In genomic region chr17:72571813-72572396, GRCh38 we compare ENCODE assay signal across 28 cellular contexts.
A peak's percentile ranks its signal among the peaks of the same experiment; 100 is the strongest.
DNase-seq lines count a peak whose midpoint lies in the region; ATAC-seq and TF ChIP-seq lines count a peak whose summit lies in the region.
"Had no signal": no experiment of that assay in that cellular context is flagged by ENCODE, and none has a peak within 500 bp of the region (broad histone marks: within the 10 kb centered on the region; RNA-seq: fewer than 3 reads in every experiment).

No MANE protein-coding gene starts in this region.

- H3K27ac ChIP-seq in mesodermal cell (ENCODE audit: low read depth, low read length, severe bottlenecking): peak overlapping the region; percentile 30
- no peak overlapping the region for H3K27ac ChIP-seq in WERI-Rb-1
- no peak overlapping the region for H3K27ac ChIP-seq in ovary
- H3K27ac ChIP-seq: breast epithelium, KMS-11, lower lobe of right lung, Peyer's patch, prostate gland had no signal

- no peak overlapping the region for H3K4me3 Mint-ChIP-seq in activated CD4-positive, alpha-beta T cell treated with anti-CD3 and anti-CD28 coated beads, Interleukin-2, amount 10 ng/mL, durations not matched to agents 24 days and 14 days
- H3K4me3 Mint-ChIP-seq: activated CD4-positive, alpha-beta memory T cell treated with anti-CD3 and anti-CD28 coated beads, Interleukin-2, amount 10 ng/mL, durations not matched to agents 7 days and 5 days; activated T-helper 17 cell treated with anti-CD3 and anti-CD28 coated beads, Interleukin-2, amount 50 U/mL, for 72 hours; CD8-positive, alpha-beta T cell; H9; stimulated activated naive B cell treated with anti-CD40 and anti-IgM and Interleukin-4, amounts not matched to agents 10 μg/mL and 1 μg/mL and 100 μg/mL, for 72 hours had no signal

- peaks cover 6% of the 10 kb centered on the region for H3K4me1 Mint-ChIP-seq in activated CD4-positive, alpha-beta T cell treated with anti-CD3 and anti-CD28 coated beads, Interleukin-2, amount 10 ng/mL, durations not matched to agents 24 days and 14 days

- H3K27me3 Mint-ChIP-seq in activated CD4-positive, alpha-beta T cell treated with anti-CD3 and anti-CD28 coated beads, Interleukin-2, amount 10 ng/mL, durations not matched to agents 24 days and 14 days: peaks cover 13% of the 10 kb centered on the region

- no peaks in the 10 kb centered on the region for H3K9me3 Mint-ChIP-seq in activated CD4-positive, alpha-beta T cell treated with anti-CD3 and anti-CD28 coated beads, Interleukin-2, amount 10 ng/mL, durations not matched to agents 24 days and 14 days
- H3K9me3 Mint-ChIP-seq: activated CD4-positive, alpha-beta memory T cell treated with anti-CD3 and anti-CD28 coated beads, Interleukin-2, amount 10 ng/mL, durations not matched to agents 7 days and 5 days; activated T-helper 17 cell treated with anti-CD3 and anti-CD28 coated beads, Interleukin-2, amount 50 U/mL, for 72 hours; CD8-positive, alpha-beta T cell; H9; stimulated activated naive B cell treated with anti-CD40 and anti-IgM and Interleukin-4, amounts not matched to agents 10 μg/mL and 1 μg/mL and 100 μg/mL, for 72 hours had no signal

- no peaks in the 10 kb centered on the region for H3K36me3 ChIP-seq in mesodermal cell (ENCODE audit: control insufficient read depth, insufficient read depth, low read length)
- H3K36me3 ChIP-seq in WERI-Rb-1: no peaks in the 10 kb centered on the region
- no peaks in the 10 kb centered on the region for H3K36me3 ChIP-seq in ovary
- H3K36me3 ChIP-seq: breast epithelium, lower lobe of right lung, Peyer's patch, prostate gland had no signal

- H3K4me3 ChIP-seq in mesodermal cell (ENCODE audit: extremely low read depth, insufficient read depth, low read length, poor library complexity, severe bottlenecking) (no peak overlapping the region), WERI-Rb-1 (ENCODE audit: low read depth, low read length) (no peak overlapping the region), ovary (no peak overlapping the region)
- H3K4me3 ChIP-seq: breast epithelium, lower lobe of right lung, Peyer's patch, prostate gland had no signal

- H3K27me3 ChIP-seq in WERI-Rb-1 (ENCODE audit: insufficient read depth, low read depth, severe bottlenecking) (no peaks in the 10 kb centered on the region), ovary (no peaks in the 10 kb centered on the region)
- H3K27me3 ChIP-seq: Peyer's patch had no signal

- WGBS in mesodermal cell (ENCODE audit: insufficient coverage in 2 of 2), 2 experiments: 81 to 82% methylated on average over 4 to 7 of the region's 9 CpGs
- 65 to 70% (median 68%) methylated on average over 9 of the region's 9 CpGs for WGBS in ovary, 3 donors

- intact Hi-C loops in ovary (cut with DNase I): loop anchor here in 1 of 4 donors (10.0 kb wide), 1 partner anchor 57 kb away; no protein-coding TSS in a partner anchor
- intact Hi-C loops in activated CD4-positive, alpha-beta T cell treated with anti-CD3 and anti-CD28 coated beads, Interleukin-2, amount 10 ng/mL, durations not matched to agents 24 days and 14 days (cut with micrococcal nuclease): no loop called here

- H3K9me3 ChIP-seq in mesodermal cell (ENCODE audit: control insufficient read depth, low read length) (no peaks in the 10 kb centered on the region), WERI-Rb-1 (ENCODE audit: severe bottlenecking) (no peaks in the 10 kb centered on the region), ovary (no peaks in the 10 kb centered on the region)
- H3K9me3 ChIP-seq: breast epithelium, lower lobe of right lung, Peyer's patch, prostate gland had no signal

- H3K27ac Mint-ChIP-seq in activated CD4-positive, alpha-beta T cell treated with anti-CD3 and anti-CD28 coated beads, Interleukin-2, amount 10 ng/mL, durations not matched to agents 24 days and 14 days: no peak overlapping the region
- H3K27ac Mint-ChIP-seq: activated CD4-positive, alpha-beta memory T cell treated with anti-CD3 and anti-CD28 coated beads, Interleukin-2, amount 10 ng/mL, durations not matched to agents 7 days and 5 days; activated T-helper 17 cell treated with anti-CD3 and anti-CD28 coated beads, Interleukin-2, amount 50 U/mL, for 72 hours; CD8-positive, alpha-beta T cell; stimulated activated naive B cell treated with anti-CD40 and anti-IgM and Interleukin-4, amounts not matched to agents 10 μg/mL and 1 μg/mL and 100 μg/mL, for 72 hours had no signal

- TF ChIP-seq EP300 in ovary (IDR thresholded peaks at IDR 0.05): no peak

- no peak for ATAC-seq in GM18868 (IDR thresholded peaks at IDR 0.05; ENCODE audit: unreplicated experiment)
- ATAC-seq: activated T-helper 17 cell treated with anti-CD3 and anti-CD28 coated beads, Interleukin-2, amount 50 U/mL, for 72 hours; CD8-positive, alpha-beta T cell; lower lobe of right lung; stimulated activated naive B cell treated with anti-CD40 and anti-IgM and Interleukin-4, amounts not matched to agents 10 μg/mL and 1 μg/mL and 100 μg/mL, for 72 hours had no signal

- DNase-seq in NCI-H748 (lab: John Stamatoyannopoulos, UW; ENCODE audit: unreplicated experiment) (peak; percentile 33), NCI-H748 treated with DMSO at 0.1 percent for 48 hours (lab: John Stamatoyannopoulos, UW) (no peak), SW480 (ENCODE audit: low spot score) (peak; percentile 81), WERI-Rb-1 (no peak), ovary (no peak)
- DNase-seq in activated CD4-positive, alpha-beta T cell treated with anti-CD3 and anti-CD28 coated beads, Interleukin-2, amount 10 ng/mL, durations not matched to agents 24 days and 14 days: no peak
- DNase-seq: activated CD4-positive, alpha-beta memory T cell treated with anti-CD3 and anti-CD28 coated beads, Interleukin-2, amount 10 ng/mL, durations not matched to agents 7 days and 5 days; activated CD4-positive, CD25-positive, alpha-beta regulatory T cell treated with anti-CD3 and anti-CD28 coated beads, Interleukin-2, amount 50 U/mL, for 72 hours; activated naive CD4-positive, alpha-beta T cell treated with anti-CD3 and anti-CD28 coated beads, Interleukin-2, amount 50 U/mL, for 16 hours; AML-193; amniotic stem cell; CD8-positive, alpha-beta T cell; DMS53; effector CD8-positive, alpha-beta T cell; glutamatergic neuron; H9; lower lobe of right lung; NCI-H1436; Peyer's patch; stimulated activated CD4-positive, alpha-beta T cell treated with anti-CD3 and anti-CD28 coated beads, Interleukin-15, amount 100 ng/mL, for 24 hours; stimulated activated naive B cell treated with anti-CD40 and anti-IgM and Interleukin-4, amounts not matched to agents 10 μg/mL and 1 μg/mL and 100 μg/mL, for 72 hours; T-helper 1 cell had no signal

- TF ChIP-seq CTCF in WERI-Rb-1 (IDR thresholded peaks at IDR 0.05; ENCODE audit: low read depth, low read length) (no peak), ovary (IDR thresholded peaks at IDR 0.05) (no peak)

- H3K36me3 Mint-ChIP-seq in activated CD4-positive, alpha-beta T cell treated with anti-CD3 and anti-CD28 coated beads, Interleukin-2, amount 10 ng/mL, durations not matched to agents 24 days and 14 days (ENCODE audit: low read depth): no peaks in the 10 kb centered on the region
- H3K36me3 Mint-ChIP-seq: CD8-positive, alpha-beta T cell; stimulated activated naive B cell treated with anti-CD40 and anti-IgM and Interleukin-4, amounts not matched to agents 10 μg/mL and 1 μg/mL and 100 μg/mL, for 72 hours had no signal

- H3K4me1 ChIP-seq in mesodermal cell (ENCODE audit: control insufficient read depth, insufficient read depth, low read length, poor library complexity, severe bottlenecking) (peaks cover 18% of the 10 kb centered on the region), ovary (ENCODE audit: insufficient read depth) (no peaks in the 10 kb centered on the region)
- H3K4me1 ChIP-seq: breast epithelium, lower lobe of right lung, prostate gland had no signal

- TF ChIP-seq POLR2A in ovary (IDR thresholded peaks at IDR 0.05): no peak

Comparison
In these comparisons a context has a peak if more than half of its experiments do, and no peak if none do; other contexts are left out.
1. DNase-seq: peak in NCI-H748 (single experiment) and SW480 (single experiment); none in NCI-H748 treated with DMSO at 0.1 percent for 48 hours (single experiment), WERI-Rb-1 (single experiment), ovary (0 of 5) and activated CD4-positive, alpha-beta T cell treated with anti-CD3 and anti-CD28 coated beads, Interleukin-2, amount 10 ng/mL, durations not matched to agents 24 days and 14 days (single experiment).